Comparison of ENCODE assay signal across 10 cellular contexts in the genomic region with DNA sequence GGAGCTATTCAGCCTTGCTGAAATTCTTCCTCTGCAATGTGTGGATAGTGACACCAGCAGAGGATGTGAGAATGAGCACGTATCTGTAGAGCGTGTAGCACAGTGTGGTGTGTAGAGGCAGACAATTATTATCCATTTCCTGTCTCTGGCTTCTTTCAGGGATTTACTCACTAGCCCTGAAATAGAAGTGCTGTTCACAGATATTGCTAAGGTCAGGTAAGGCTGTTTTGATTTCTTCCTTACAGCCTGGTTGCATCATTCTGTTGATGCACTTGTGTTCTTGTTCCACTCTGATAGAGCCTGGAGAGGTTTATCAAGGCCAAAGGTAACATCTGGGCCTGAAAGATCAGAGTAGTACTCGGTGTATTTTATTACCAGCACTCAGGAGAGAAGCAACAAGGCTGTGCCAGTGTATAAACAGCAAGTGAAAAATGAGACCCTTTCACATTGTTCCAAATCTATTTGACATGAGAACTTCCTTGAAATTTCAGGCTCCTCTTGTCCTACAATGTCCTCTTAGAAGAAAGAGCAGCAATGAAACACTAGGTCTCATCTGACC. TPM values are rescaled to one million over a fixed set of nuclear protein-coding genes. Genes with fewer than 3 reads are reported as not detected.
A peak's percentile ranks its signal among the peaks of the same experiment; 100 is the strongest.
DNase-seq lines count a peak whose midpoint lies in the region; ATAC-seq, FAIRE-seq and TF ChIP-seq lines count a peak whose summit lies in the region.
"Had no signal": no experiment of that assay in that cellular context is flagged by ENCODE, and none has a peak within 500 bp of the region (broad histone marks: within the 10 kb centered on the region; RNA-seq: fewer than 3 reads in every experiment).

No MANE protein-coding gene starts in this region.

- DNase-seq in EH (ENCODE audit: low read depth) (peak; percentile 37), SW480 (ENCODE audit: low spot score) (peak; percentile 70), HepG2 (ENCODE audit: low spot score) (no peak), HPDE6-E6E7 (ENCODE audit: extremely low spot score) (no peak), G401 (ENCODE audit: low spot score) (no peak), sigmoid colon (no peak)
- no peak for DNase-seq in naive thymus-derived CD4-positive, alpha-beta T cell
- DNase-seq: stimulated activated CD4-positive, alpha-beta T cell treated with anti-CD3 and anti-CD28 coated beads, Interleukin-4, amount 100 ng/mL, for 4 hours had no signal

- H3K4me1 Mint-ChIP-seq in naive thymus-derived CD4-positive, alpha-beta T cell = peaks cover 0 to 2% (median 0%) of the 10 kb centered on the region in 7 donors

- peak; percentile 65 for ATAC-seq in HG03442 (IDR thresholded peaks at IDR 0.05; ENCODE audit: unreplicated experiment)
- ATAC-seq in HepG2 = peak; percentile 38; the same call in 1 of the 3 replicates
- no peak for ATAC-seq in naive thymus-derived CD4-positive, alpha-beta T cell

- H4K20me1 ChIP-seq in HepG2 (ENCODE audit: insufficient read depth, low read length) = no peaks in the 10 kb centered on the region

- CTCF ChIA-PET in HepG2 (lab: Yijun Ruan, JAX; ENCODE audit: low intra/inter-chr PET ratio, low total read pairs) = no interaction called here
- CTCF ChIA-PET in naive thymus-derived CD4-positive, alpha-beta T cell (lab: Charles Lee) = no interaction called here

- H3K27ac Mint-ChIP-seq in naive thymus-derived CD4-positive, alpha-beta T cell = no peak overlapping the region
- H3K27ac Mint-ChIP-seq: activated T-helper 2 cell treated with anti-CD3 and anti-CD28 coated beads, Interferon-gamma antibody, Interleukin-2, Interleukin-4, amounts not matched to agents 10 μg/mL and 5 μg/mL and 100 μg/mL, durations not matched to agents 14 hours and 24 hours and 36 hours had no signal

- H3K27ac ChIP-seq in HepG2 (ENCODE audit: extremely low read length, insufficient read depth, low read length) (no peak overlapping the region), sigmoid colon (no peak overlapping the region)
- no peak overlapping the region for H3K27ac ChIP-seq in naive thymus-derived CD4-positive, alpha-beta T cell (ENCODE audit: low read depth, low read length)

- TF ChIP-seq CTCF in HepG2 (CRISPR knock-in tag; IDR thresholded peaks at IDR 0.05) (no peak), sigmoid colon (IDR thresholded peaks at IDR 0.05) (no peak)

- H3K36me3 ChIP-seq in HepG2 (replicated peaks in 1 of 2; ENCODE audit: control insufficient read depth in 1 of 2, insufficient read depth in 2 of 2, low read length in 2 of 2) (peaks cover 3 to 8% of the 10 kb centered on the region in 2 experiments; a peak in 1 of 5 replicates), sigmoid colon (no peaks in the 10 kb centered on the region)
- no peaks in the 10 kb centered on the region for H3K36me3 ChIP-seq in naive thymus-derived CD4-positive, alpha-beta T cell (ENCODE audit: control insufficient read depth in 2 of 3, insufficient read depth in 3 of 3, low read length in 3 of 3)

- TF ChIP-seq EP300 in HepG2 (IDR thresholded peaks at IDR 0.05; ENCODE audit: low read depth in 2 of 2, low read length in 2 of 2) = no peak
- TF ChIP-seq EP300 in HepG2 (CRISPR knock-in tag; IDR thresholded peaks at IDR 0.05; ENCODE audit: borderline replicate concordance) = no peak
- no peak for TF ChIP-seq EP300 in sigmoid colon (IDR thresholded peaks at IDR 0.05)

- peaks cover 0 to 20% (median 8%) of the 10 kb centered on the region in 5 donors for H3K36me3 Mint-ChIP-seq in naive thymus-derived CD4-positive, alpha-beta T cell

- H3K27me3 ChIP-seq in HepG2 (ENCODE audit: control insufficient read depth in 1 of 2, insufficient read depth in 2 of 2, low read length in 2 of 2) (no peaks in the 10 kb centered on the region), sigmoid colon (no peaks in the 10 kb centered on the region)
- no peaks in the 10 kb centered on the region for H3K27me3 ChIP-seq in naive thymus-derived CD4-positive, alpha-beta T cell (ENCODE audit: control insufficient read depth in 2 of 2, insufficient read depth in 2 of 2, low read length in 2 of 2)

- no peaks in the 10 kb centered on the region for H3K79me2 ChIP-seq in HepG2 (ENCODE audit: insufficient read depth, low read length)

- in situ Hi-C loops in HepG2 (cut with HindIII; ENCODE audit: extremely low pct_ligation_motif_present, low pct_unique_long_range_greater_than_20kb) = no loop called here
- in situ Hi-C loops in G401 (cut with HindIII; ENCODE audit: low sequenced_read_pairs) = no loop called here

- H3K4me1 ChIP-seq in HepG2 (ENCODE audit: insufficient read depth, low read length) (peaks cover 9% of the 10 kb centered on the region; the same call in 1 of the 2 replicates), sigmoid colon (no peaks in the 10 kb centered on the region)
- H3K4me1 ChIP-seq in naive thymus-derived CD4-positive, alpha-beta T cell (ENCODE audit: control insufficient read depth in 2 of 2, insufficient read depth in 2 of 2, low read length in 2 of 2) = no peaks in the 10 kb centered on the region

- no peak overlapping the region for H3K4me3 Mint-ChIP-seq in naive thymus-derived CD4-positive, alpha-beta T cell

- no TSS peak for BruUV-seq in HepG2 (replicated peaks; lab: Mats Ljungman, UMichigan)

- no peaks in the 10 kb centered on the region for H3K27me3 Mint-ChIP-seq in naive thymus-derived CD4-positive, alpha-beta T cell

- H3K4me2 ChIP-seq in HepG2 (ENCODE audit: low read depth, low read length) = no peak overlapping the region

- no peak overlapping the region for H3K9ac ChIP-seq in HepG2 (ENCODE audit: insufficient read depth, low read depth, low read length)

- no peak overlapping the region for H2AFZ ChIP-seq in HepG2 (ENCODE audit: low read length)

- FAIRE-seq in HepG2 (lab: Jason Lieb, UNC) = no peak

- WGBS in HepG2 (ENCODE audit: low lambda C conversion rate) = 79% methylated on average over 3 of the region's 3 CpGs
- WGBS in sigmoid colon, 2 donors = 63 to 69% methylated on average over 3 of the region's 3 CpGs

- POLR2A ChIA-PET in HepG2 (lab: Yijun Ruan, JAX) = no interaction called here
- POLR2A ChIA-PET in naive thymus-derived CD4-positive, alpha-beta T cell (lab: Charles Lee) = no interaction called here

- no peak overlapping the region for H3K4me3 ChIP-seq in HepG2 (replicated peaks in 1 of 3; ENCODE audit: insufficient read depth in 1 of 3, low read depth in 2 of 3, low read length in 3 of 3)
- H3K4me3 ChIP-seq in naive thymus-derived CD4-positive, alpha-beta T cell (ENCODE audit: low read length) = no peak overlapping the region
- no peak overlapping the region for H3K4me3 ChIP-seq in sigmoid colon

- TF ChIP-seq POLR2A in HepG2 (IDR thresholded peaks at IDR 0.05; ENCODE audit: insufficient read depth in 1 of 2, low read depth in 2 of 2, low read length in 2 of 2) (no peak), sigmoid colon (IDR thresholded peaks at IDR 0.05) (no peak)

- no peak for TF ChIP-seq RAD21 in HepG2 (CRISPR knock-in tag; IDR thresholded peaks at IDR 0.05)

- no peaks in the 10 kb centered on the region for H3K9me3 Mint-ChIP-seq in naive thymus-derived CD4-positive, alpha-beta T cell
- H3K9me3 Mint-ChIP-seq: activated T-helper 2 cell treated with anti-CD3 and anti-CD28 coated beads, Interferon-gamma antibody, Interleukin-2, Interleukin-4, amounts not matched to agents 10 μg/mL and 5 μg/mL and 100 μg/mL, durations not matched to agents 14 hours and 24 hours and 36 hours had no signal

- H3K9me3 ChIP-seq in HepG2 (ENCODE audit: low read length) = no peaks in the 10 kb centered on the region
- H3K9me3 ChIP-seq in naive thymus-derived CD4-positive, alpha-beta T cell (ENCODE audit: control insufficient read depth in 2 of 3, low read length in 3 of 3) = no peaks in the 10 kb centered on the region
- no peaks in the 10 kb centered on the region for H3K9me3 ChIP-seq in sigmoid colon

- intact Hi-C loops in HepG2 (cut with micrococcal nuclease; ENCODE audit: unreplicated experiment) = no loop called here
- intact Hi-C loops in naive thymus-derived CD4-positive, alpha-beta T cell (cut with micrococcal nuclease) = no loop called here
- intact Hi-C loops in sigmoid colon (cut with DNase I) = no loop called here

RNA-seq across cellular contexts. Expression of gene ARG2, which starts 16.7 kb away (rescaled TPM):
- total RNA-seq in HepG2 (2016; rRNA removed; fragmentation: Illumina TruSeq; extraction: Trizol) (37.5 and 59.7 TPM in 2 replicates), sigmoid colon (10 to 100 TPM in 1 of 4 donors, 1 to 10 TPM in 3; 1.6 to 11.4 (median 5.5) TPM)
- total RNA-seq in HepG2 (2016; cell fraction: cytosol; rRNA removed; fragmentation: Illumina TruSeq; extraction: Trizol; ENCODE audit: low read depth) = 6.3 and 7.7 TPM in 2 replicates
- total RNA-seq in HepG2 (2016; cell fraction: insoluble cytoplasmic fraction; rRNA removed; fragmentation: Illumina TruSeq; extraction: Trizol) = 39.6 and 59.5 TPM in 2 replicates
- total RNA-seq in HepG2 (2016; cell fraction: membrane; rRNA removed; fragmentation: Illumina TruSeq; extraction: Trizol) = 11.9 and 12.9 TPM in 2 replicates
- 15.1 and 17.4 TPM in 2 replicates for total RNA-seq in HepG2 (2016; cell fraction: nucleus; rRNA removed; fragmentation: Illumina TruSeq; extraction: Trizol)
- polyA plus RNA-seq in HepG2 (2011; rRNA removed) (71.2 and 73.6 TPM in 2 replicates), sigmoid colon (10 to 100 TPM in 1 of 3 donors, 1 to 10 TPM in 1, under 1 TPM in 1; 0.60 to 59.2 (median 5.7) TPM)
- polyA plus RNA-seq in HepG2 (2011; cell fraction: cytosol; rRNA removed) = 60.1 and 70.4 TPM in 2 replicates
- 17.5 and 19.4 TPM in 2 replicates for polyA plus RNA-seq in HepG2 (2011; cell fraction: nucleus; rRNA removed)
- 40.9 and 79.8 TPM in 2 replicates for polyA plus RNA-seq in HepG2 (2012)
- 6.2 and 6.3 TPM in 2 replicates for polyA plus RNA-seq in HepG2 (2016; cell fraction: cytosol; fragmentation: Illumina TruSeq; extraction: Trizol; ENCODE audit: low read depth)
- polyA plus RNA-seq in HepG2 (2016; cell fraction: insoluble cytoplasmic fraction; fragmentation: Illumina TruSeq; extraction: Trizol; ENCODE audit: low read depth) = 53.1 and 54.4 TPM in 2 replicates
- 9.5 and 9.6 TPM in 2 replicates for polyA plus RNA-seq in HepG2 (2016; cell fraction: membrane; fragmentation: Illumina TruSeq; extraction: Trizol; ENCODE audit: low read depth)
- polyA plus RNA-seq in HepG2 (2016; cell fraction: nucleus; fragmentation: Illumina TruSeq; extraction: Trizol; ENCODE audit: insufficient read depth, low read depth) = 17.5 and 21.2 TPM in 2 replicates
- 30.7 and 305 TPM in 2 replicates for polyA minus RNA-seq in HepG2 (2011; rRNA and poly(A)+ RNA removed; ENCODE audit: low replicate concordance)
- 47.9 and 62.8 TPM in 2 replicates for polyA minus RNA-seq in HepG2 (2011; cell fraction: cytosol; rRNA and poly(A)+ RNA removed)
- 28.6 and 33.4 TPM in 2 replicates for polyA minus RNA-seq in HepG2 (2011; cell fraction: nucleus; rRNA and poly(A)+ RNA removed)
- total RNA-seq in naive thymus-derived CD4-positive, alpha-beta T cell = 1 to 10 TPM in 3 of 5 experiments, under 1 TPM in 2; 0.46 to 5.1 (median 3.2) TPM
- polyA plus RNA-seq in naive thymus-derived CD4-positive, alpha-beta T cell = under 1 TPM; 0.36 to 0.56 TPM
- total RNA-seq in G401 (2014; rRNA removed; shearing (Covaris generic)) = 82.0 and 91.5 TPM in 2 replicates

RNA-seq across cellular contexts. Expression of gene PIGH, which starts 36.4 kb away (rescaled TPM):
- total RNA-seq in HepG2 (2016; rRNA removed; fragmentation: Illumina TruSeq; extraction: Trizol) = 18.7 and 30.0 TPM in 2 replicates
- total RNA-seq in HepG2 (2016; cell fraction: cytosol; rRNA removed; fragmentation: Illumina TruSeq; extraction: Trizol; ENCODE audit: low read depth) = 23.7 and 27.0 TPM in 2 replicates
- 19.2 and 31.7 TPM in 2 replicates for total RNA-seq in HepG2 (2016; cell fraction: insoluble cytoplasmic fraction; rRNA removed; fragmentation: Illumina TruSeq; extraction: Trizol)
- 32.7 and 35.6 TPM in 2 replicates for total RNA-seq in HepG2 (2016; cell fraction: membrane; rRNA removed; fragmentation: Illumina TruSeq; extraction: Trizol)
- 30.3 and 31.6 TPM in 2 replicates for total RNA-seq in HepG2 (2016; cell fraction: nucleus; rRNA removed; fragmentation: Illumina TruSeq; extraction: Trizol)
- polyA plus RNA-seq in HepG2 (2011; rRNA removed) = 43.5 and 53.6 TPM in 2 replicates
- 27.5 and 43.0 TPM in 2 replicates for polyA plus RNA-seq in HepG2 (2011; cell fraction: cytosol; rRNA removed)
- polyA plus RNA-seq in HepG2 (2011; cell fraction: nucleus; rRNA removed) = 107 and 111 TPM in 2 replicates
- 25.2 and 35.2 TPM in 2 replicates for polyA plus RNA-seq in HepG2 (2012)
- 24.8 and 31.5 TPM in 2 replicates for polyA plus RNA-seq in HepG2 (2016; cell fraction: cytosol; fragmentation: Illumina TruSeq; extraction: Trizol; ENCODE audit: low read depth)
- 17.9 and 20.6 TPM in 2 replicates for polyA plus RNA-seq in HepG2 (2016; cell fraction: insoluble cytoplasmic fraction; fragmentation: Illumina TruSeq; extraction: Trizol; ENCODE audit: low read depth)
- polyA plus RNA-seq in HepG2 (2016; cell fraction: membrane; fragmentation: Illumina TruSeq; extraction: Trizol; ENCODE audit: low read depth) = 29.8 and 32.1 TPM in 2 replicates
- polyA plus RNA-seq in HepG2 (2016; cell fraction: nucleus; fragmentation: Illumina TruSeq; extraction: Trizol; ENCODE audit: insufficient read depth, low read depth) = 61.7 and 63.3 TPM in 2 replicates
- polyA minus RNA-seq in HepG2 (2011; rRNA and poly(A)+ RNA removed; ENCODE audit: low replicate concordance) = 16.6 and 25.0 TPM in 2 replicates
- 19.3 and 21.0 TPM in 2 replicates for polyA minus RNA-seq in HepG2 (2011; cell fraction: cytosol; rRNA and poly(A)+ RNA removed)
- polyA minus RNA-seq in HepG2 (2011; cell fraction: nucleus; rRNA and poly(A)+ RNA removed) = 10.9 and 17.5 TPM in 2 replicates
- 10 to 100 TPM; 14.3 to 42.1 (median 34.5) TPM for total RNA-seq in naive thymus-derived CD4-positive, alpha-beta T cell
- 10 to 100 TPM; 31.2 to 31.7 TPM for polyA plus RNA-seq in naive thymus-derived CD4-positive, alpha-beta T cell
- 41.4 and 51.4 TPM in 2 replicates for total RNA-seq in G401 (2014; rRNA removed; shearing (Covaris generic))
- 10 to 100 TPM; 15.2 to 32.9 (median 24.4) TPM for total RNA-seq in sigmoid colon
- 10 to 100 TPM in 1 of 3 donors, 1 to 10 TPM in 2; 8.4 to 14.1 (median 9.9) TPM for polyA plus RNA-seq in sigmoid colon

RNA-seq across cellular contexts. Expression of gene VTI1B, which starts 38.0 kb away (rescaled TPM):
- total RNA-seq in HepG2 (2016; rRNA removed; fragmentation: Illumina TruSeq; extraction: Trizol) (93.4 and 103 TPM in 2 replicates), sigmoid colon (100 to 1,000 TPM in 2 of 4 donors, 10 to 100 TPM in 2; 58.6 to 114 (median 97.7) TPM)
- total RNA-seq in HepG2 (2016; cell fraction: cytosol; rRNA removed; fragmentation: Illumina TruSeq; extraction: Trizol; ENCODE audit: low read depth) = 490 and 499 TPM in 2 replicates
- total RNA-seq in HepG2 (2016; cell fraction: insoluble cytoplasmic fraction; rRNA removed; fragmentation: Illumina TruSeq; extraction: Trizol) = 82.3 and 101 TPM in 2 replicates
- 431 and 454 TPM in 2 replicates for total RNA-seq in HepG2 (2016; cell fraction: membrane; rRNA removed; fragmentation: Illumina TruSeq; extraction: Trizol)
- total RNA-seq in HepG2 (2016; cell fraction: nucleus; rRNA removed; fragmentation: Illumina TruSeq; extraction: Trizol) = 33.3 and 43.2 TPM in 2 replicates
- polyA plus RNA-seq in HepG2 (2011; rRNA removed) (26.1 and 39.0 TPM in 2 replicates), sigmoid colon (100 to 1,000 TPM in 2 of 3 donors, 10 to 100 TPM in 1; 68.5 to 148 (median 138) TPM)
- polyA plus RNA-seq in HepG2 (2011; cell fraction: cytosol; rRNA removed) = 20.7 and 27.3 TPM in 2 replicates
- polyA plus RNA-seq in HepG2 (2011; cell fraction: nucleus; rRNA removed) = 9.5 and 12.2 TPM in 2 replicates
- polyA plus RNA-seq in HepG2 (2012) = 31.1 and 40.8 TPM in 2 replicates
- 700 and 745 TPM in 2 replicates for polyA plus RNA-seq in HepG2 (2016; cell fraction: cytosol; fragmentation: Illumina TruSeq; extraction: Trizol; ENCODE audit: low read depth)
- 92.1 and 96.4 TPM in 2 replicates for polyA plus RNA-seq in HepG2 (2016; cell fraction: insoluble cytoplasmic fraction; fragmentation: Illumina TruSeq; extraction: Trizol; ENCODE audit: low read depth)
- 412 and 438 TPM in 2 replicates for polyA plus RNA-seq in HepG2 (2016; cell fraction: membrane; fragmentation: Illumina TruSeq; extraction: Trizol; ENCODE audit: low read depth)
- 62.6 and 62.8 TPM in 2 replicates for polyA plus RNA-seq in HepG2 (2016; cell fraction: nucleus; fragmentation: Illumina TruSeq; extraction: Trizol; ENCODE audit: insufficient read depth, low read depth)
- polyA minus RNA-seq in HepG2 (2011; rRNA and poly(A)+ RNA removed; ENCODE audit: low replicate concordance) = 16.7 and 35.8 TPM in 2 replicates
- polyA minus RNA-seq in HepG2 (2011; cell fraction: cytosol; rRNA and poly(A)+ RNA removed) = 17.1 and 22.0 TPM in 2 replicates
- polyA minus RNA-seq in HepG2 (2011; cell fraction: nucleus; rRNA and poly(A)+ RNA removed) = 25.4 and 25.8 TPM in 2 replicates
- total RNA-seq in naive thymus-derived CD4-positive, alpha-beta T cell = 10 to 100 TPM; 49.2 to 82.4 (median 65.9) TPM
- polyA plus RNA-seq in naive thymus-derived CD4-positive, alpha-beta T cell = 10 to 100 TPM; 53.7 to 99.7 TPM
- 43.1 and 79.8 TPM in 2 replicates for total RNA-seq in G401 (2014; rRNA removed; shearing (Covaris generic))

RNA-seq across cellular contexts. Expression of gene RDH11, which starts 59.1 kb away (rescaled TPM):
- total RNA-seq in HepG2 (2016; rRNA removed; fragmentation: Illumina TruSeq; extraction: Trizol) (51.5 and 106 TPM in 2 replicates), sigmoid colon (10 to 100 TPM; 24.7 to 49.0 (median 38.5) TPM)
- 50.9 and 57.5 TPM in 2 replicates for total RNA-seq in HepG2 (2016; cell fraction: cytosol; rRNA removed; fragmentation: Illumina TruSeq; extraction: Trizol; ENCODE audit: low read depth)
- total RNA-seq in HepG2 (2016; cell fraction: insoluble cytoplasmic fraction; rRNA removed; fragmentation: Illumina TruSeq; extraction: Trizol) = 46.6 and 104 TPM in 2 replicates
- 32.4 and 37.5 TPM in 2 replicates for total RNA-seq in HepG2 (2016; cell fraction: membrane; rRNA removed; fragmentation: Illumina TruSeq; extraction: Trizol)
- 91.5 and 107 TPM in 2 replicates for total RNA-seq in HepG2 (2016; cell fraction: nucleus; rRNA removed; fragmentation: Illumina TruSeq; extraction: Trizol)
- polyA plus RNA-seq in HepG2 (2011; rRNA removed) (131 and 167 TPM in 2 replicates), sigmoid colon (10 to 100 TPM in 2 of 3 donors, 1 to 10 TPM in 1; 4.2 to 58.5 (median 14.6) TPM)
- 69.3 and 131 TPM in 2 replicates for polyA plus RNA-seq in HepG2 (2011; cell fraction: cytosol; rRNA removed)
- 180 and 230 TPM in 2 replicates for polyA plus RNA-seq in HepG2 (2011; cell fraction: nucleus; rRNA removed)
- 88.1 and 114 TPM in 2 replicates for polyA plus RNA-seq in HepG2 (2012)
- 4.9 TPM in 2 replicates for polyA plus RNA-seq in HepG2 (2016; cell fraction: cytosol; fragmentation: Illumina TruSeq; extraction: Trizol; ENCODE audit: low read depth)
- polyA plus RNA-seq in HepG2 (2016; cell fraction: insoluble cytoplasmic fraction; fragmentation: Illumina TruSeq; extraction: Trizol; ENCODE audit: low read depth) = 39.8 and 43.7 TPM in 2 replicates
- polyA plus RNA-seq in HepG2 (2016; cell fraction: membrane; fragmentation: Illumina TruSeq; extraction: Trizol; ENCODE audit: low read depth) = 10.9 and 12.8 TPM in 2 replicates
- polyA plus RNA-seq in HepG2 (2016; cell fraction: nucleus; fragmentation: Illumina TruSeq; extraction: Trizol; ENCODE audit: insufficient read depth, low read depth) = 134 and 137 TPM in 2 replicates
- polyA minus RNA-seq in HepG2 (2011; rRNA and poly(A)+ RNA removed; ENCODE audit: low replicate concordance) = 150 and 285 TPM in 2 replicates
- 65.1 and 97.4 TPM in 2 replicates for polyA minus RNA-seq in HepG2 (2011; cell fraction: cytosol; rRNA and poly(A)+ RNA removed)
- polyA minus RNA-seq in HepG2 (2011; cell fraction: nucleus; rRNA and poly(A)+ RNA removed) = 82.8 and 127 TPM in 2 replicates
- total RNA-seq in naive thymus-derived CD4-positive, alpha-beta T cell = 10 to 100 TPM; 22.3 to 44.5 (median 42.6) TPM
- 10 to 100 TPM; 85.4 to 96.8 TPM for polyA plus RNA-seq in naive thymus-derived CD4-positive, alpha-beta T cell
- total RNA-seq in G401 (2014; rRNA removed; shearing (Covaris generic)) = 71.6 and 97.4 TPM in 2 replicates

Comparison
In these comparisons a context has a peak if more than half of its experiments do, and no peak if none do; other contexts are left out.
1. DNase-seq: peak in EH (single experiment) and SW480 (single experiment); none in HepG2 (single experiment), naive thymus-derived CD4-positive, alpha-beta T cell (0 of 9), HPDE6-E6E7 (single experiment), G401 (single experiment) and sigmoid colon (single experiment).